Comparison of ENCODE assay signal across 11 cellular contexts in the genomic region with DNA sequence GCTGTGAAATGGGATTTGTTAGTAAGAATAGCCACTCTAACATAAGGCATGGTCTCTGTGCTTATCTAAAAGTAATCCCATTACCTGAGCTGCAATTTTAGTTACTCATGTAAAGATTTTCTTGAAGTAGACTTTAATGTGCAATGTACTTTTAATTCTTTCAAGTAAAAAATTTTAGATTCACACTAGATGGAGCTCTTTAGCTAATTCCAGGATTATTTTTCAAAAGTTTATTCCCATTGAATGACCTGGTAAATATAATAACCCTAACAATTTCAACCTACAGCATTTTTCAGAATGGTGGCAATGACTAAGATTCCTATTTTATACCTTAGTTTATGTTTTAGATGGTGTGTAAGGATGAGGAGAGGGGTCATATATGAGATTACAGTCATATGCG. TPM values are rescaled to one million over a fixed set of nuclear protein-coding genes. Genes with fewer than 3 reads are reported as not detected.
DNase-seq lines count a peak whose midpoint lies in the region; ATAC-seq, FAIRE-seq and TF ChIP-seq lines count a peak whose summit lies in the region.
"Had no signal": no experiment of that assay in that cellular context is flagged by ENCODE, and none has a peak within 500 bp of the region (broad histone marks: within the 10 kb centered on the region; RNA-seq: fewer than 3 reads in every experiment).

No MANE protein-coding gene starts in this region.

- H4K8ac ChIP-seq in H9 (replicated peaks; ENCODE audit: insufficient read length, low read depth, low read length), result no peak overlapping the region

- H3K4me3 ChIP-seq in PC-3 (ENCODE audit: low read length) (no peak overlapping the region), epithelial cell of proximal tubule (ENCODE audit: low read depth, low read length) (no peak overlapping the region)
- H3K4me3 ChIP-seq: sigmoid colon had no signal

- H2BK20ac ChIP-seq in H9 (ENCODE audit: low read depth, low read length, poor library complexity, severe bottlenecking), result no peak overlapping the region

- no peak overlapping the region for H4K91ac ChIP-seq in H9 (ENCODE audit: insufficient read length, low read depth, low read length)

- H4K5ac ChIP-seq in H9 (ENCODE audit: insufficient read length, low read depth, low read length), result no peak overlapping the region

- DNase-seq in H9, result no peak
- peak; percentile 63 for DNase-seq in PC-3
- no peak for DNase-seq in epithelial cell of proximal tubule (ENCODE audit: low read depth)
- peak; percentile 35 for DNase-seq in renal cortical epithelial cell (ENCODE audit: low read depth)
- DNase-seq in activated CD4-positive, alpha-beta memory T cell treated with anti-CD3 and anti-CD28 coated beads, Interleukin-2, amount 10 ng/mL, durations not matched to agents 7 days and 5 days, result no peak
- no peak for DNase-seq in HTR-8/SVneo (ENCODE audit: insufficient read length, low spot score)
- DNase-seq in mesenteric fat pad (ENCODE audit: low spot score), result no peak
- DNase-seq: activated B cell treated with CpG ODN at 0.5 μM for 24 hours, sigmoid colon had no signal

- no CpG with 5 or more reads among the region's 1 CpG for WGBS in H9 (ENCODE audit: extremely low coverage, insufficient read length, low lambda C conversion rate)

- peaks cover 51% of the 10 kb centered on the region for H3K36me3 ChIP-seq in PC-3 (ENCODE audit: low read depth, low read length)

- intact Hi-C loops in PC-3 (cut with micrococcal nuclease), result loop anchor here (1.0 to 2.0 kb wide), 2 partner anchors 172 to 279 kb away; no protein-coding TSS in a partner anchor

- H3K79me1 ChIP-seq in H9 (ENCODE audit: insufficient read depth, low read depth, low read length, poor library complexity, severe bottlenecking), result no peaks in the 10 kb centered on the region

- H3K18ac ChIP-seq in H9 (ENCODE audit: insufficient read length, low read depth, low read length), result no peak overlapping the region

- H3K14ac ChIP-seq in H9 (ENCODE audit: insufficient read depth, low read length), result no peak overlapping the region

- CTCF ChIA-PET in PC-3 (lab: Charles Lee), result no interaction called here
- CTCF ChIA-PET in activated CD4-positive, alpha-beta memory T cell treated with anti-CD3 and anti-CD28 coated beads, Interleukin-2, amount 10 ng/mL, durations not matched to agents 7 days and 5 days (lab: Charles Lee), result interaction anchor here (1.3 kb wide), 1 partner anchor 11 kb away, joined by 4 read pairs; no protein-coding TSS in a partner anchor

- H3K27ac Mint-ChIP-seq in H9, result no peak overlapping the region
- H3K27ac Mint-ChIP-seq in activated CD4-positive, alpha-beta memory T cell treated with anti-CD3 and anti-CD28 coated beads, Interleukin-2, amount 10 ng/mL, durations not matched to agents 7 days and 5 days, result no peak overlapping the region
- H3K27ac Mint-ChIP-seq: activated B cell treated with CpG ODN at 0.5 μM for 24 hours had no signal

- H3K56ac ChIP-seq in H9 (ENCODE audit: insufficient read length, low read depth, low read length), result no peak overlapping the region

- H3K9me3 Mint-ChIP-seq in H9, result no peaks in the 10 kb centered on the region
- H3K9me3 Mint-ChIP-seq in activated CD4-positive, alpha-beta memory T cell treated with anti-CD3 and anti-CD28 coated beads, Interleukin-2, amount 10 ng/mL, durations not matched to agents 7 days and 5 days, result no peaks in the 10 kb centered on the region
- H3K9me3 Mint-ChIP-seq: activated B cell treated with CpG ODN at 0.5 μM for 24 hours had no signal

- H3K4me3 Mint-ChIP-seq in H9, result no peak overlapping the region
- H3K4me3 Mint-ChIP-seq in activated CD4-positive, alpha-beta memory T cell treated with anti-CD3 and anti-CD28 coated beads, Interleukin-2, amount 10 ng/mL, durations not matched to agents 7 days and 5 days, result no peak overlapping the region
- H3K4me3 Mint-ChIP-seq: activated B cell treated with CpG ODN at 0.5 μM for 24 hours had no signal

- no peak overlapping the region for H3K4me2 ChIP-seq in H9 (ENCODE audit: insufficient read depth, insufficient read length, low read length)
- H3K4me2 ChIP-seq in PC-3 (ENCODE audit: low read length), result no peak overlapping the region

- no peak; the same call in 1 of the 2 replicates for ATAC-seq in PC-3
- no peak for ATAC-seq in HG03439 (IDR thresholded peaks at IDR 0.05; ENCODE audit: unreplicated experiment)

- H3K23me2 ChIP-seq in H9 (ENCODE audit: insufficient read length, low read depth, low read length, poor library complexity, severe bottlenecking), result no peaks in the 10 kb centered on the region

- H3F3A ChIP-seq in PC-3 (ENCODE audit: low read length, unreplicated experiment), result peaks cover 4% of the 10 kb centered on the region

- H3K27me3 Mint-ChIP-seq in H9 (ENCODE audit: low read depth), result no peaks in the 10 kb centered on the region
- no peaks in the 10 kb centered on the region for H3K27me3 Mint-ChIP-seq in activated CD4-positive, alpha-beta memory T cell treated with anti-CD3 and anti-CD28 coated beads, Interleukin-2, amount 10 ng/mL, durations not matched to agents 7 days and 5 days
- H3K27me3 Mint-ChIP-seq: activated B cell treated with CpG ODN at 0.5 μM for 24 hours had no signal

- H3K27ac ChIP-seq in H9 (ENCODE audit: insufficient read length, low read depth, low read length) (no peak overlapping the region), PC-3 (ENCODE audit: low read length) (no peak overlapping the region)
- H3K27ac ChIP-seq: sigmoid colon had no signal

- POLR2A ChIA-PET in PC-3 (lab: Charles Lee; ENCODE audit: unreplicated experiment), result no interaction called here
- POLR2A ChIA-PET in activated CD4-positive, alpha-beta memory T cell treated with anti-CD3 and anti-CD28 coated beads, Interleukin-2, amount 10 ng/mL, durations not matched to agents 7 days and 5 days (lab: Charles Lee), result interaction anchor here (2.5 kb wide), 1 partner anchor 10 kb away, joined by 6 read pairs; no protein-coding TSS in a partner anchor

- no TSS peak for BruUV-seq in PC-3 (replicated peaks; lab: Mats Ljungman, UMichigan)

- H3K9ac ChIP-seq in H9 (ENCODE audit: extremely low read depth, insufficient read length, low read length) (no peak overlapping the region), PC-3 (ENCODE audit: low read length) (no peak overlapping the region)

- no peaks in the 10 kb centered on the region for H3K4me1 Mint-ChIP-seq in H9
- H3K4me1 Mint-ChIP-seq in activated CD4-positive, alpha-beta memory T cell treated with anti-CD3 and anti-CD28 coated beads, Interleukin-2, amount 10 ng/mL, durations not matched to agents 7 days and 5 days, result no peaks in the 10 kb centered on the region

- no peaks in the 10 kb centered on the region for H3K9me2 ChIP-seq in PC-3 (replicated peaks; ENCODE audit: low read length)

- no peaks in the 10 kb centered on the region for H3K9me3 ChIP-seq in H9 (ENCODE audit: control insufficient read depth, low read depth, low read length)
- H3K9me3 ChIP-seq in PC-3 (ENCODE audit: low read length), result no peaks in the 10 kb centered on the region
- H3K9me3 ChIP-seq: sigmoid colon had no signal

- H3K27me3 ChIP-seq in H9 (ENCODE audit: insufficient read depth, low read length) (no peaks in the 10 kb centered on the region), PC-3 (ENCODE audit: low read length) (no peaks in the 10 kb centered on the region)
- H3K27me3 ChIP-seq: sigmoid colon had no signal

- H3T11ph ChIP-seq in H9 (ENCODE audit: low read length), result no peak overlapping the region

- H3K79me2 ChIP-seq in H9 (ENCODE audit: insufficient read depth, low read length) (no peaks in the 10 kb centered on the region), PC-3 (ENCODE audit: low read length) (no peaks in the 10 kb centered on the region)

- H2BK5ac ChIP-seq in H9 (ENCODE audit: insufficient read length, low read length), result no peak overlapping the region

- H2AFZ ChIP-seq in H9 (ENCODE audit: low read length) (no peak overlapping the region), PC-3 (ENCODE audit: low read length) (no peak overlapping the region)

- H3K4me1 ChIP-seq in H9 (ENCODE audit: insufficient read depth, low read length) (no peaks in the 10 kb centered on the region), PC-3 (ENCODE audit: insufficient read depth, low read length) (no peaks in the 10 kb centered on the region)

- no peak overlapping the region for H2BK15ac ChIP-seq in H9 (ENCODE audit: low read depth, low read length)

- H3K4ac ChIP-seq in H9 (ENCODE audit: low read depth, low read length), result no peak overlapping the region

- no peaks in the 10 kb centered on the region for H4K20me1 ChIP-seq in H9 (ENCODE audit: control insufficient read depth, insufficient read depth, insufficient read length)
- H4K20me1 ChIP-seq in PC-3 (ENCODE audit: low read length), result no peaks in the 10 kb centered on the region

- peak; percentile 29; the same call in 1 of the 3 replicates for TF ChIP-seq CTCF in H9 (conservative IDR thresholded peaks at IDR 0.05)
- TF ChIP-seq CTCF in PC-3 (conservative IDR thresholded peaks at IDR 0.05; ENCODE audit: low read depth, low read length), result peak; percentile 74
- peak; percentile 41 for TF ChIP-seq CTCF in epithelial cell of proximal tubule (conservative IDR thresholded peaks at IDR 0.05; ENCODE audit: low read depth, low read length)

- peaks cover 27 to 72% (median 62%) of the 10 kb centered on the region in 3 experiments; a peak in 6 of 7 replicates for H3K36me3 Mint-ChIP-seq in H9 (ENCODE audit: insufficient read depth in 1 of 3, low read depth in 3 of 3)
- peaks cover 71% of the 10 kb centered on the region for H3K36me3 Mint-ChIP-seq in activated CD4-positive, alpha-beta memory T cell treated with anti-CD3 and anti-CD28 coated beads, Interleukin-2, amount 10 ng/mL, durations not matched to agents 7 days and 5 days (ENCODE audit: low read depth)

- H2AK5ac ChIP-seq in H9 (ENCODE audit: insufficient read length, low read length), result no peak overlapping the region

- FAIRE-seq in HTR-8/SVneo (lab: Jason Lieb, UNC), result no peak
- FAIRE-seq: endometrium had no signal

- H2BK12ac ChIP-seq in H9 (ENCODE audit: insufficient read length, low read depth, low read length), result no peak overlapping the region

- H3K23ac ChIP-seq in H9 (ENCODE audit: insufficient read length, low read depth, low read length), result no peak overlapping the region

- H2BK120ac ChIP-seq in H9 (ENCODE audit: low read depth, low read length, poor library complexity, severe bottlenecking), result no peak overlapping the region

RNA-seq across cellular contexts. Expression of a gene that starts 18.1 kb away (rescaled TPM):
- total RNA-seq in H9 (2021) (14.6 and 15.2 TPM in 2 replicates), PC-3 (2014; rRNA removed) (21.5 and 24.5 TPM in 2 replicates), epithelial cell of proximal tubule (13.7 and 21.2 TPM in 2 replicates), renal cortical epithelial cell (24.1 and 42.6 TPM in 2 replicates), mesenteric fat pad (20.7 TPM)
- 10 to 100 TPM; 25.9 to 27.9 TPM for total RNA-seq in activated CD4-positive, alpha-beta memory T cell treated with anti-CD3 and anti-CD28 coated beads, Interleukin-2, amount 10 ng/mL, durations not matched to agents 7 days and 5 days

Comparison
In these comparisons a context has a peak if more than half of its experiments do, and no peak if none do; other contexts are left out.
1. DNase-seq: peak in PC-3 (single experiment) and renal cortical epithelial cell (single experiment); none in H9 (single experiment), epithelial cell of proximal tubule (single experiment), activated CD4-positive, alpha-beta memory T cell treated with anti-CD3 and anti-CD28 coated beads, Interleukin-2, amount 10 ng/mL, durations not matched to agents 7 days and 5 days (single experiment), HTR-8/SVneo (single experiment) and mesenteric fat pad (single experiment).
2. Peak in every context shown above with its lines, with median percentiles within 50 percentile points of each other: CTCF ChIP-seq.